In the genomic region with DNA sequence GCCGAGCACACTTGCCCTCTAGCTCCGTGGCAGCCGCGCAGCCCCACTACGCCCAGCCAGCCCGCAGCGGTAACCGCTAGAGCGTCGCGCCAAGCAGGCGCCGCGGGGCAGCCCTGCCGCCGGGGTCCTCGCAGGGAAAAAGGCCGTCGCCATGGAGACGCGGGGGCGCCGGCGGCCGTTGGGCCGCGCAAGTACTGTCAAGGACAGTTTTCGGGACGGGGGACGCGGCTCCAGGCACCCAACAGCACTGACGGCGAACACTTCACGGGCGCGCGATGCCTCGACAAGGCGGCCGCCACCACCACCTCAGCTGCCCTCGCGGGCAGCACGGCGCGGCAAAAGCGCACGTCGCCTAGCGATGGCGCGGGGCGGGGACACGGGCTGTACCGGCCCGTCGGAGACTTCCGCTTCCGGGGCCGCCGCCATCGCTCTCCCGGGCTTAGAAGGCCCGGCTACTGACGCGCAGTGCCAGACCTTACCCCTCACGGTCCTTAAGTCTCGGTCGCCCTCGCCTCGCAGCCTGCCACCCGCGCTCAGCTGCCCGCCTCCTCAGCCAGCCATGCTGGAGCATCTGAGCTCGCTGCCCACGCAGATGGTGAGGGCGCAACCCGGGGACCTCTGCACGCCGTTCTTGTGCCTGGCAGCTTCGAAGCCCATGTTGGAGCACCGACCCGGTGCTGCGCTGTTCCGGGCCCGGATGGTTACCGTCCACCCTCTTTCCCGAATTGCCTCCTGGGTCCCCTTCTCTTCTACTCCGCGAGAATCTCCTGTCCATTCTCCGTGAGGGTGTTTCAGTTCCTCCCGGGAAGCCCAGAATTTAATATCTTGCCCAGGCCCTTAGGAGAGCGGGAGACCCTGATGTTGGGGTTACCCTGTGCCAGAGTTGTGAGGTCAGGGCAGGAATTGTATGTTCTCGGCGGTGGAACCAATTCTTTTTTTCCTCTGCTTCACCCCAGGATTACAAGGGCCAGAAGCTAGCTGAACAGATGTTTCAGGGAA, we compare ENCODE assay signal across 8 cellular contexts. TPM values are rescaled to one million over a fixed set of nuclear protein-coding genes. Genes with fewer than 3 reads are reported as not detected.
DNase-seq lines count a peak whose midpoint lies in the region; ATAC-seq and TF ChIP-seq lines count a peak whose summit lies in the region.

A gene with protein sequence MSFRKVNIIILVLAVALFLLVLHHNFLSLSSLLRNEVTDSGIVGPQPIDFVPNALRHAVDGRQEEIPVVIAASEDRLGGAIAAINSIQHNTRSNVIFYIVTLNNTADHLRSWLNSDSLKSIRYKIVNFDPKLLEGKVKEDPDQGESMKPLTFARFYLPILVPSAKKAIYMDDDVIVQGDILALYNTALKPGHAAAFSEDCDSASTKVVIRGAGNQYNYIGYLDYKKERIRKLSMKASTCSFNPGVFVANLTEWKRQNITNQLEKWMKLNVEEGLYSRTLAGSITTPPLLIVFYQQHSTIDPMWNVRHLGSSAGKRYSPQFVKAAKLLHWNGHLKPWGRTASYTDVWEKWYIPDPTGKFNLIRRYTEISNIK (minus strand): TSS at position 104 of the 999 bp plus-strand sequence. CDS start 5,331 bp downstream, outside the sequence.
A gene (plus strand): TSS at position 419 of the 999 bp plus-strand sequence. CDS start 141 bp downstream, at position 560.

- H3K27me3 ChIP-seq in left lung = no peaks in the 10 kb centered on the region

- H3K36me3 ChIP-seq in left lung = peaks cover 0 to 23% of the 10 kb centered on the region in 2 donors

- no peaks in the 10 kb centered on the region for H3K9me3 ChIP-seq in left lung

- peaks cover 23 to 39% of the 10 kb centered on the region in 2 donors for H3K4me1 ChIP-seq in left lung

- TF ChIP-seq CTCF in AG10803 (conservative IDR thresholded peaks at IDR 0.05; ENCODE audit: low read length) (no peak), coronary artery (IDR thresholded peaks at IDR 0.05) (no peak), left lung (IDR thresholded peaks at IDR 0.05) (no peak)

- peak; percentile 89 for ATAC-seq in GM19023 (IDR thresholded peaks at IDR 0.05; ENCODE audit: unreplicated experiment)
- peak; percentile 81 for ATAC-seq in HG03280 (IDR thresholded peaks at IDR 0.05; ENCODE audit: unreplicated experiment)
- peak; percentile 95 for ATAC-seq in left lung

- H3K27ac Mint-ChIP-seq in activated CD4-positive, alpha-beta T cell treated with anti-CD3 and anti-CD28 coated beads, Interleukin-2, amount 10 ng/mL, durations not matched to agents 24 days and 14 days = peak within 1 kb of the TSS; percentile 95

- intact Hi-C loops in activated CD4-positive, alpha-beta T cell treated with anti-CD3 and anti-CD28 coated beads, Interleukin-2, amount 10 ng/mL, durations not matched to agents 24 days and 14 days (cut with micrococcal nuclease) = loop anchor here (1.0 to 10.0 kb wide), 4 partner anchors 20 to 339 kb away; a partner anchor contains a TSS
- intact Hi-C loops in left lung (cut with DNase I) = no loop called here

- H3K9me3 Mint-ChIP-seq in activated CD4-positive, alpha-beta T cell treated with anti-CD3 and anti-CD28 coated beads, Interleukin-2, amount 10 ng/mL, durations not matched to agents 24 days and 14 days = no peaks in the 10 kb centered on the region

- no peaks in the 10 kb centered on the region for H3K27me3 Mint-ChIP-seq in activated CD4-positive, alpha-beta T cell treated with anti-CD3 and anti-CD28 coated beads, Interleukin-2, amount 10 ng/mL, durations not matched to agents 24 days and 14 days

- H3K4me3 Mint-ChIP-seq in activated CD4-positive, alpha-beta T cell treated with anti-CD3 and anti-CD28 coated beads, Interleukin-2, amount 10 ng/mL, durations not matched to agents 24 days and 14 days = peak within 1 kb of the TSS; percentile 94

- peak; percentile 85 for DNase-seq in AG10803 (ENCODE audit: low read depth)
- peak; percentile 80 for DNase-seq in NCI-H510A treated with DMSO at 0.1 percent for 48 hours (lab: John Stamatoyannopoulos, UW)
- peak; percentile 96 for DNase-seq in activated CD4-positive, alpha-beta T cell treated with anti-CD3 and anti-CD28 coated beads, Interleukin-2, amount 10 ng/mL, durations not matched to agents 24 days and 14 days
- peak; percentile 91 for DNase-seq in coronary artery (ENCODE audit: low spot score)
- peak; percentile 87 to 96 for DNase-seq in left lung
- peak; percentile 73 to 81 for DNase-seq in stimulated activated CD4-positive, alpha-beta T cell treated with anti-CD3 and anti-CD28 coated beads, Interleukin-2, amount 100 ng/mL, for 48 hours

- peak within 1 kb of the TSS; percentile 76 to 91 for H3K27ac ChIP-seq in coronary artery
- peak within 1 kb of the TSS; percentile 87 to 91 for H3K27ac ChIP-seq in left lung

- H3K4me3 ChIP-seq in AG10803 (ENCODE audit: low read length) = peak within 1 kb of the TSS; percentile 98
- peak within 1 kb of the TSS; percentile 83 for H3K4me3 ChIP-seq in coronary artery
- H3K4me3 ChIP-seq in left lung = peak within 1 kb of the TSS; percentile 94 to 99

- H3K36me3 Mint-ChIP-seq in activated CD4-positive, alpha-beta T cell treated with anti-CD3 and anti-CD28 coated beads, Interleukin-2, amount 10 ng/mL, durations not matched to agents 24 days and 14 days (ENCODE audit: low read depth) = peaks cover 25% of the 10 kb centered on the region

- peaks cover 22% of the 10 kb centered on the region for H3K4me1 Mint-ChIP-seq in activated CD4-positive, alpha-beta T cell treated with anti-CD3 and anti-CD28 coated beads, Interleukin-2, amount 10 ng/mL, durations not matched to agents 24 days and 14 days

RNA-seq across cellular contexts. Expression of the first gene that starts in this region (rescaled TPM):
- 38.7 and 39.0 TPM in 2 replicates for total RNA-seq in activated CD4-positive, alpha-beta T cell treated with anti-CD3 and anti-CD28 coated beads, Interleukin-2, amount 10 ng/mL, durations not matched to agents 24 days and 14 days
- 10 to 100 TPM; 46.9 to 58.6 TPM for total RNA-seq in left lung

RNA-seq across cellular contexts. Expression of the second gene that starts in this region (rescaled TPM):
- 134 and 135 TPM in 2 replicates for total RNA-seq in activated CD4-positive, alpha-beta T cell treated with anti-CD3 and anti-CD28 coated beads, Interleukin-2, amount 10 ng/mL, durations not matched to agents 24 days and 14 days
- total RNA-seq in left lung = 100 to 1,000 TPM in 1 of 2 donors, 10 to 100 TPM in 1; 94.5 to 102 TPM

Comparison
In these comparisons a context has a peak if more than half of its experiments do, and no peak if none do; other contexts are left out.
1. Peak in every context shown above with its lines: DNase-seq, ATAC-seq, H3K4me3 ChIP-seq and H3K27ac ChIP-seq.